ENCODE assay signal across 1 cellular context in the genomic region with DNA sequence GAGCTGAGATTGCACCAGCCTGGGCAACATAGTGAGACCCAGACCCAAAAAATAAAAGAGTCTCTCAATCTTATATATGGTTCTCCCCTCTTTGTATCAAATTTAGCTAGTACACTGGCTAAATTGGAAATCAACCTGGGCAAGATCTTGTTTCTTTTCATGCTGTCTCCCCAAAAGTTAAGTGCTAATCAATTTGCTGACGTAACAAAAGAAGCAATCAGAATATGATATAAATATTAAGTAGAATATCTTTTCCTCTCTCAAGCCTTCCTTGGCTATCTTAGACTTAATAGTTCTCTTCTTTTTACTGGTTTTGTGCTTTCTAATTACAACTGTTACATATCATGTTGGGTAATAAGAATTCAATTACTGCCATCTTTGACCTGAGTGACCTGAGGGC.
TF ChIP-seq lines count a peak whose summit lies in the region.

No MANE protein-coding gene starts in this region.

TF ChIP-seq in HepG2, 621 proteins besides CTCF, POLR2A, EP300 and RAD21 (continued from another document):
- TF ChIP-seq, protein P1, sequence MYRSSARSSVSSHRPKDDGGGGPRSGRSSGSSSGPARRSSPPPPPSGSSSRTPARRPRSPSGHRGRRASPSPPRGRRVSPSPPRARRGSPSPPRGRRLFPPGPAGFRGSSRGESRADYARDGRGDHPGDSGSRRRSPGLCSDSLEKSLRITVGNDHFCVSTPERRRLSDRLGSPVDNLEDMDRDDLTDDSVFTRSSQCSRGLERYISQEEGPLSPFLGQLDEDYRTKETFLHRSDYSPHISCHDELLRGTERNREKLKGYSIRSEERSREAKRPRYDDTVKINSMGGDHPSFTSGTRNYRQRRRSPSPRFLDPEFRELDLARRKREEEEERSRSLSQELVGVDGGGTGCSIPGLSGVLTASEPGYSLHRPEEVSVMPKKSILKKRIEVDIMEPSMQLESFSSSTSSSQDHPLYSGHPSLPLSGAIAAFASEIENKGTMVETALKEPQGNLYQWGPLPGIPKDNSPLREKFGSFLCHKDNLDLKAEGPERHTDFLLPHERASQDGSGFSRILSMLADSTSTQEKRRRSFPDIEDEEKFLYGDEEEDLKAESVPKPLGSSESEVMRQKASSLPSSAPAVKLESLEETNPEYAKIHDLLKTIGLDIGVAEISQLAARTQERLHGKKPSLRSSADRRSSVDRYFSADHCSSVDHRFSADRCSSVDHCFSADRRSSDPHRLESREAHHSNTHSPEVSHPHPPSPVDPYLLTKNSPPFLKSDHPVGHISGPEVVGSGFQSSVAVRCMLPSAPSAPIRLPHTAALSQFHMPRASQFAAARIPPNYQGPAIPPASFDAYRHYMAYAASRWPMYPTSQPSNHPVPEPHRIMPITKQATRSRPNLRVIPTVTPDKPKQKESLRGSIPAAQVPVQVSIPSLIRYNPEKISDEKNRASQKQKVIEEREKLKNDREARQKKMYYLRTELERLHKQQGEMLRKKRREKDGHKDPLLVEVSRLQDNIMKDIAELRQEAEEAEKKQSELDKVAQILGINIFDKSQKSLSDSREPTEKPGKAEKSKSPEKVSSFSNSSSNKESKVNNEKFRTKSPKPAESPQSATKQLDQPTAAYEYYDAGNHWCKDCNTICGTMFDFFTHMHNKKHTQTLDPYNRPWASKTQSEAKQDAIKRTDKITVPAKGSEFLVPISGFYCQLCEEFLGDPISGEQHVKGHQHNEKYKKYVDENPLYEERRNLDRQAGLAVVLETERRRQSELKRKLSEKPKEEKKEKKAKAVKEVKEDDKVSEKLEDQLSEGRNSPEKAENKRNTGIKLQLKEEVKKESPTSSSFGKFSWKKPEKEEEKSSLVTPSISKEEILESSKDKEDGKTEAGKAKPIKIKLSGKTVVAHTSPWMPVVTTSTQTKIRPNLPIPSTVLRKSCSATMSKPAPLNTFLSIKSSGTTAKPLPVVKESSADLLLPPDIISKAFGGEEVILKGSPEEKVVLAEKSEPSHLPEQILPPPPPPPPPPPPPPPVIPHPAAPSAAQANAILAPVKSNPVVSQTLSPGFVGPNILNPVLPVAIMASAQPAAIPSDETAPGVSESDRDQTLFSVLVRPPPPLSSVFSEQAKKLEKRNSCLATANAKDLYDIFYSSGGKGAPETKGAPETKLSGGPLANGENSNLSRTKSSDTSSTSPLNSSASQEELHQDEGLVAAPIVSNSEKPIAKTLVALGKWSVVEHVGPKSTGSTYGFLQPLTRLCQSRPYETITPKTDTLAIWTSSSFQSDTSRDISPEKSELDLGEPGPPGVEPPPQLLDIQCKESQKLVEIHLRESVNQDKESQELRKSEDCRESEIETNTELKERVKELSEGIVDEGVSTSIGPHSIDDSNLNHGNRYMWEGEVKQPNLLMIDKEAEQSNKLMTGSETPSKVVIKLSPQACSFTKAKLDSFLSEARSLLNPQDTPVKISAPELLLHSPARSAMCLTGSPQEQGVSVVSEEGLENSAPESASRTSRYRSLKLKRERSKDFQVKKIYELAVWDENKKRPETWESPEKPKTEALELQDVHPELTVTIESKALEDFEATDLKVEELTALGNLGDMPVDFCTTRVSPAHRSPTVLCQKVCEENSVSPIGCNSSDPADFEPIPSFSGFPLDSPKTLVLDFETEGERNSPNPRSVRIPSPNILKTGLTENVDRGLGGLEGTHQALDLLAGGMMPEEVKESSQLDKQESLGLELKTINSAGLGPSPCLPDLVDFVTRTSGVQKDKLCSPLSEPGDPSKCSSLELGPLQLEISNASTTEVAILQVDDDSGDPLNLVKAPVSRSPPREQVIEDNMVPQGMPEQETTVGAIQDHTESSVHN (CRISPR knock-in tag; IDR thresholded peaks at IDR 0.05), result no peak
- TF ChIP-seq MAFK (conservative IDR thresholded peaks at IDR 0.05 in 1 of 2, IDR thresholded peaks at IDR 0.05 in 1 of 2; ENCODE audit: low read length in 2 of 2), result peak; percentile 55 to 77; a peak in 3 of 4 replicates
TF ChIP-seq in HepG2: peak in this region for 2.
